Comparison of ENCODE assay signal across 9 cellular contexts in the genomic region with DNA sequence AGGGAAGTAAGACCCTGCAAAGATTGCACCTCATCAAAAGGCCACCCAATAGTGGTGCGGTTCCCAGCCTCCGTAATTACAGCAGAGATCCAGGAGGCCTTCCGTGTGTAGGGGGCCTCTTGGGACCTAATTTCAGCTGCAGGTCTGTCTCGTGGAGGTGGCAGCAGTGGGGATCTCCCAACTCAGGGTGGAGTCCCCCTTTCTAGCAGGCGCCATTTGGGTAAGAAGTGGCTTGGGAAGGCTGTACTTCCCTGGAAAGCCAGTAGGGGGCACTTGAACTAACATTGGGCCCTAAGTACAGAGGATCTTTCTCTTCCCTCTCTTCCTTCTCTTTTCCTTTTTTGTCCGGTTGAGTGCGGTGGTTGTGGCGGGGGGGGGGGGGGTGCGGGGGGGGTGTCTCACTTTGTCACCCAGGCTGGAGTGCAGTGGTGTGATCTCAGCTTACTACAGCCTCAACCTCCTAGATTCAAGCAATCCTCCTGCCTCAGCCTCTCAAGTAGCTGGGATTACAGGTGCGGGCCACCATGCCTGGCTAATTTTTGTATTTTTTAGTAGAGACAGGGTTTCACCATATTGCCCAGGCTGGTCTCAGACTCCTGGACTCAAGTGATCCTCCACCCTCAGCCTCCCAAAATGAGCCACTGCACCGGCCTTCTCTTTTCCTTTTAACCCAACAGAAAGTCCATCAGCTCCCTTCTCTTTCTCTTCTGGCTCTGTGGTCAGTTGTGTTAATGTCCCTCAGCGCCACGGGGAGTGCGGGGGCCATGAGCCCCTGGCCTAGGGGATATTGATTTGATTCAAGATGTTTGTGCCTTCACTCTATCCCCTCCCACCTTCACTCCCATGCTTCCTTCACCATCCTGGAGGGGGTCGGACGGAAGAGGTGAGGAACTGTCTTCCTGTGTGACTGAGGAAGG. TPM values are rescaled to one million over a fixed set of nuclear protein-coding genes. Genes with fewer than 3 reads are reported as not detected.
DNase-seq lines count a peak whose midpoint lies in the region; ATAC-seq and TF ChIP-seq lines count a peak whose summit lies in the region.
"Had no signal": no experiment of that assay in that cellular context is flagged by ENCODE, and none has a peak within 500 bp of the region (broad histone marks: within the 10 kb centered on the region; RNA-seq: fewer than 3 reads in every experiment).

No MANE protein-coding gene starts in this region.

- intact Hi-C loops in ascending aorta (cut with DNase I): no loop called here

- H3K27me3 ChIP-seq in ascending aorta: no peaks in the 10 kb centered on the region
- H3K27me3 ChIP-seq: BLaER1 had no signal

- TF ChIP-seq CTCF in ascending aorta (IDR thresholded peaks at IDR 0.05) (peak in 2 of 3 experiments; percentile 46 to 54), neural crest cell (conservative IDR thresholded peaks at IDR 0.05) (peak; percentile 64)

- H3K9me3 ChIP-seq in ascending aorta: no peaks in the 10 kb centered on the region
- H3K9me3 ChIP-seq: BLaER1 had no signal

- H3K36me3 ChIP-seq in ascending aorta: peaks cover 27 to 33% of the 10 kb centered on the region in 2 donors

- peaks cover 26% of the 10 kb centered on the region for H3K36me3 Mint-ChIP-seq in neural crest cell (ENCODE audit: low read depth)

- H3K27ac Mint-ChIP-seq in neural crest cell (ENCODE audit: unreplicated experiment): no peak overlapping the region

- no peak overlapping the region for H3K27ac ChIP-seq in ascending aorta

- DNase-seq in NCI-H1417 (lab: John Stamatoyannopoulos, UW) (peak in 2 of 3 experiments; percentile 12 to 13), NCI-H1417 treated with DMSO at 0.1 percent for 48 hours (lab: John Stamatoyannopoulos, UW) (no peak), ascending aorta (ENCODE audit: low spot score in 2 of 2) (peak in 1 of 2 donors; percentile 54), neural crest cell (ENCODE audit: low read depth, low spot score) (no peak)
- peak; percentile 55 for DNase-seq in Jurkat, Clone E6-1 (ENCODE audit: low read depth, low spot score)
- no peak for DNase-seq in effector CD4-positive, alpha-beta T cell

- no peak for ATAC-seq in HG02870 (IDR thresholded peaks at IDR 0.05; ENCODE audit: unreplicated experiment)
- no peak for ATAC-seq in GM18517 (IDR thresholded peaks at IDR 0.05; ENCODE audit: unreplicated experiment)

- no peaks in the 10 kb centered on the region for H3K4me1 ChIP-seq in ascending aorta

- no peaks in the 10 kb centered on the region for H3K9me3 Mint-ChIP-seq in neural crest cell

- H3K4me3 ChIP-seq in Jurkat, Clone E6-1 (ENCODE audit: low read length): no peak overlapping the region
- H3K4me3 ChIP-seq in ascending aorta: no peak overlapping the region
- H3K4me3 ChIP-seq: BLaER1 had no signal

- peaks cover 5% of the 10 kb centered on the region for H3K27me3 Mint-ChIP-seq in neural crest cell (ENCODE audit: low read depth)

- peaks cover 42% of the 10 kb centered on the region for H3K4me1 Mint-ChIP-seq in neural crest cell

- H3K4me3 Mint-ChIP-seq in neural crest cell: peak overlapping the region; percentile 61

RNA-seq across cellular contexts. Expression of gene CENPO, which starts 32.0 kb away (rescaled TPM):
- 45.6 TPM for polyA plus RNA-seq in Jurkat, Clone E6-1 (2012; ENCODE audit: insufficient read depth, insufficient read length)
- total RNA-seq in ascending aorta (not detected), neural crest cell (69.3 and 69.7 TPM in 2 replicates)

RNA-seq across cellular contexts. Expression of gene PTRHD1, which starts 32.0 kb away (rescaled TPM):
- 77.9 TPM for polyA plus RNA-seq in Jurkat, Clone E6-1 (2012; ENCODE audit: insufficient read depth, insufficient read length)
- total RNA-seq in ascending aorta (18.8 TPM), neural crest cell (38.2 and 42.7 TPM in 2 replicates)

Comparison
In these comparisons a context has a peak if more than half of its experiments do, and no peak if none do; other contexts are left out.
1. DNase-seq: peak in NCI-H1417 (2 of 3) and Jurkat, Clone E6-1 (single experiment); none in NCI-H1417 treated with DMSO at 0.1 percent for 48 hours (single experiment), neural crest cell (single experiment) and effector CD4-positive, alpha-beta T cell (single experiment).
2. RNA of gene CENPO, which starts 32.0 kb away (total RNA-seq): 69.3 to 69.7 TPM in neural crest cell; not detected in ascending aorta (single experiment); every median in the first group is over 10 times any median in the second.